Comparison of ENCODE assay signal across 10 cellular contexts in the genomic region with DNA sequence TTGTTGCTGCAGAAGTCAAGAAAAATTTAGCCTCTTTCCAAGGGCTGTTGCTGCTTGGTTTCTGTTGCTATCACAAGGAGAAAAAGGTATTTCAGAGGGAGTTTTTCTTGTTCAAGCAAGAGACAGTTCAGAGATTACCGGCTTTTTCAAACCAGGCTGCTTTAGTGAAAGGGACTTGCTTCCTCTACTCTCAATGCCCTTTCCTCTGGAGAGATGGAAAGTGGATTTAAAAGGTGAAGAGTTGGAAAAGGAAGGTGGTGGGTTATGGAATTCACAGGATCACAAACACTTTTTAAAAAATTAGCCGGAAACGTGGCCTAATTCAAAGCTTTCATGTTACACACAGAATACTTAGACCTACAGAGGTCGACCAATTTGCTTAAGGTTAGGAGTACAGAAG. TPM values are rescaled to one million over a fixed set of nuclear protein-coding genes. Genes with fewer than 3 reads are reported as not detected.
DNase-seq lines count a peak whose midpoint lies in the region; ATAC-seq and TF ChIP-seq lines count a peak whose summit lies in the region.
"Had no signal": no experiment of that assay in that cellular context is flagged by ENCODE, and none has a peak within 500 bp of the region (broad histone marks: within the 10 kb centered on the region; RNA-seq: fewer than 3 reads in every experiment).

No MANE protein-coding gene starts in this region.

- peak overlapping the region; percentile 93 for H3K27ac Mint-ChIP-seq in activated T-cell treated with anti-CD3 and anti-CD28 coated beads, Interleukin-2, amount 50 U/mL, for 24 hours
- peak overlapping the region; percentile 35 for H3K27ac Mint-ChIP-seq in activated CD4-positive, alpha-beta memory T cell treated with anti-CD3 and anti-CD28 coated beads for 36 hours
- peak overlapping the region; percentile 93 for H3K27ac Mint-ChIP-seq in stimulated activated naive B cell treated with anti-CD40 and anti-IgM and Interleukin-4, amounts not matched to agents 10 μg/mL and 1 μg/mL and 100 μg/mL, for 72 hours

- no peak for DNase-seq in activated T-cell treated with anti-CD3 and anti-CD28 coated beads, Interleukin-2, amount 50 U/mL, for 24 hours
- DNase-seq in activated T-cell treated with anti-CD3 and anti-CD28 coated beads, Interleukin-2, amount 50 U/mL, for 48 hours = no peak
- DNase-seq in activated CD4-positive, alpha-beta memory T cell treated with anti-CD3 and anti-CD28 coated beads for 36 hours = no peak
- DNase-seq in foreskin fibroblast = no peak
- no peak for DNase-seq in stimulated activated naive B cell treated with anti-CD40 and anti-IgM and Interleukin-4, amounts not matched to agents 10 μg/mL and 1 μg/mL and 100 μg/mL, for 72 hours
- DNase-seq in Ammon's horn (ENCODE audit: low spot score) = no peak
- DNase-seq in mesenteric fat pad (ENCODE audit: low spot score) = no peak
- DNase-seq: C1 segment of cervical spinal cord, NCI-H748 treated with DMSO at 0.1 percent for 48 hours had no signal

- peak overlapping the region; percentile 92 for H3K4me3 Mint-ChIP-seq in activated T-cell treated with anti-CD3 and anti-CD28 coated beads, Interleukin-2, amount 50 U/mL, for 24 hours
- peak overlapping the region; percentile 83 for H3K4me3 Mint-ChIP-seq in activated CD4-positive, alpha-beta memory T cell treated with anti-CD3 and anti-CD28 coated beads for 36 hours
- peak overlapping the region; percentile 88 to 93 for H3K4me3 Mint-ChIP-seq in stimulated activated naive B cell treated with anti-CD40 and anti-IgM and Interleukin-4, amounts not matched to agents 10 μg/mL and 1 μg/mL and 100 μg/mL, for 72 hours

- ATAC-seq in stimulated activated naive B cell treated with anti-CD40 and anti-IgM and Interleukin-4, amounts not matched to agents 10 μg/mL and 1 μg/mL and 100 μg/mL, for 72 hours (replicated peaks) = no peak
- ATAC-seq in GM21423 (IDR thresholded peaks at IDR 0.05; ENCODE audit: unreplicated experiment) = no peak

- peak overlapping the region; percentile 84 to 86 for H3K4me3 ChIP-seq in foreskin fibroblast (ENCODE audit: low read depth in 1 of 2, low read length in 2 of 2)

- POLR2A ChIA-PET in activated CD4-positive, alpha-beta memory T cell treated with anti-CD3 and anti-CD28 coated beads for 36 hours (lab: Charles Lee) = interaction anchor here (0.6 kb wide), 1 partner anchor 44 kb away, joined by 4 read pairs; no protein-coding TSS in a partner anchor

- H3K36me3 Mint-ChIP-seq in activated T-cell treated with anti-CD3 and anti-CD28 coated beads, Interleukin-2, amount 50 U/mL, for 24 hours (ENCODE audit: low read depth) = peaks cover 49% of the 10 kb centered on the region
- peaks cover 17% of the 10 kb centered on the region for H3K36me3 Mint-ChIP-seq in activated CD4-positive, alpha-beta memory T cell treated with anti-CD3 and anti-CD28 coated beads for 36 hours
- H3K36me3 Mint-ChIP-seq in stimulated activated naive B cell treated with anti-CD40 and anti-IgM and Interleukin-4, amounts not matched to agents 10 μg/mL and 1 μg/mL and 100 μg/mL, for 72 hours = peaks cover 12 to 20% of the 10 kb centered on the region in 2 donors

- CTCF ChIA-PET in activated CD4-positive, alpha-beta memory T cell treated with anti-CD3 and anti-CD28 coated beads for 36 hours (lab: Charles Lee) = no interaction called here

- no peak for TF ChIP-seq CTCF in foreskin fibroblast (IDR thresholded peaks at IDR 0.05; ENCODE audit: low read depth, low read length)

- peaks cover 43% of the 10 kb centered on the region for H3K4me1 Mint-ChIP-seq in activated T-cell treated with anti-CD3 and anti-CD28 coated beads, Interleukin-2, amount 50 U/mL, for 24 hours (ENCODE audit: low read depth)
- peaks cover 33% of the 10 kb centered on the region for H3K4me1 Mint-ChIP-seq in activated CD4-positive, alpha-beta memory T cell treated with anti-CD3 and anti-CD28 coated beads for 36 hours (ENCODE audit: low read depth)
- H3K4me1 Mint-ChIP-seq in stimulated activated naive B cell treated with anti-CD40 and anti-IgM and Interleukin-4, amounts not matched to agents 10 μg/mL and 1 μg/mL and 100 μg/mL, for 72 hours = peaks cover 27 to 41% of the 10 kb centered on the region in 2 donors

- intact Hi-C loops in activated CD4-positive, alpha-beta memory T cell treated with anti-CD3 and anti-CD28 coated beads for 36 hours (cut with micrococcal nuclease) = loop anchor here (5.0 kb wide), 1 partner anchor 154 kb away; a partner anchor contains a TSS

- no peaks in the 10 kb centered on the region for H3K9me3 Mint-ChIP-seq in activated T-cell treated with anti-CD3 and anti-CD28 coated beads, Interleukin-2, amount 50 U/mL, for 24 hours
- no peaks in the 10 kb centered on the region for H3K9me3 Mint-ChIP-seq in activated CD4-positive, alpha-beta memory T cell treated with anti-CD3 and anti-CD28 coated beads for 36 hours
- no peaks in the 10 kb centered on the region for H3K9me3 Mint-ChIP-seq in stimulated activated naive B cell treated with anti-CD40 and anti-IgM and Interleukin-4, amounts not matched to agents 10 μg/mL and 1 μg/mL and 100 μg/mL, for 72 hours

- H3K27me3 Mint-ChIP-seq in activated T-cell treated with anti-CD3 and anti-CD28 coated beads, Interleukin-2, amount 50 U/mL, for 24 hours = no peaks in the 10 kb centered on the region
- H3K27me3 Mint-ChIP-seq in activated CD4-positive, alpha-beta memory T cell treated with anti-CD3 and anti-CD28 coated beads for 36 hours = no peaks in the 10 kb centered on the region
- H3K27me3 Mint-ChIP-seq in stimulated activated naive B cell treated with anti-CD40 and anti-IgM and Interleukin-4, amounts not matched to agents 10 μg/mL and 1 μg/mL and 100 μg/mL, for 72 hours = no peaks in the 10 kb centered on the region

RNA-seq across cellular contexts. Expression of a gene that starts 1.1 kb away (rescaled TPM):
- 10 to 100 TPM; 42.8 to 44.5 TPM for total RNA-seq in activated CD4-positive, alpha-beta memory T cell treated with anti-CD3 and anti-CD28 coated beads for 36 hours
- 61.3 TPM for total RNA-seq in mesenteric fat pad

RNA-seq across cellular contexts. Expression of a gene that starts 40.2 kb away (rescaled TPM):
- total RNA-seq in activated CD4-positive, alpha-beta memory T cell treated with anti-CD3 and anti-CD28 coated beads for 36 hours = 1,000 to 10,000 TPM; 2,032 to 2,053 TPM
- 414 TPM for total RNA-seq in mesenteric fat pad

RNA-seq across cellular contexts. Expression of a gene that starts 48.7 kb away (rescaled TPM):
- under 1 TPM; 0.19 TPM for total RNA-seq in activated CD4-positive, alpha-beta memory T cell treated with anti-CD3 and anti-CD28 coated beads for 36 hours
- total RNA-seq in mesenteric fat pad = 1.6 TPM

Comparison
In these comparisons a context has a peak if more than half of its experiments do, and no peak if none do; other contexts are left out.
1. H3K27ac Mint-ChIP-seq: peak in every context shown above with its lines; median percentile 93 in activated T-cell treated with anti-CD3 and anti-CD28 coated beads, Interleukin-2, amount 50 U/mL, for 24 hours; 93 in stimulated activated naive B cell treated with anti-CD40 and anti-IgM and Interleukin-4, amounts not matched to agents 10 μg/mL and 1 μg/mL and 100 μg/mL, for 72 hours; 35 in activated CD4-positive, alpha-beta memory T cell treated with anti-CD3 and anti-CD28 coated beads for 36 hours.